In the genomic region with DNA sequence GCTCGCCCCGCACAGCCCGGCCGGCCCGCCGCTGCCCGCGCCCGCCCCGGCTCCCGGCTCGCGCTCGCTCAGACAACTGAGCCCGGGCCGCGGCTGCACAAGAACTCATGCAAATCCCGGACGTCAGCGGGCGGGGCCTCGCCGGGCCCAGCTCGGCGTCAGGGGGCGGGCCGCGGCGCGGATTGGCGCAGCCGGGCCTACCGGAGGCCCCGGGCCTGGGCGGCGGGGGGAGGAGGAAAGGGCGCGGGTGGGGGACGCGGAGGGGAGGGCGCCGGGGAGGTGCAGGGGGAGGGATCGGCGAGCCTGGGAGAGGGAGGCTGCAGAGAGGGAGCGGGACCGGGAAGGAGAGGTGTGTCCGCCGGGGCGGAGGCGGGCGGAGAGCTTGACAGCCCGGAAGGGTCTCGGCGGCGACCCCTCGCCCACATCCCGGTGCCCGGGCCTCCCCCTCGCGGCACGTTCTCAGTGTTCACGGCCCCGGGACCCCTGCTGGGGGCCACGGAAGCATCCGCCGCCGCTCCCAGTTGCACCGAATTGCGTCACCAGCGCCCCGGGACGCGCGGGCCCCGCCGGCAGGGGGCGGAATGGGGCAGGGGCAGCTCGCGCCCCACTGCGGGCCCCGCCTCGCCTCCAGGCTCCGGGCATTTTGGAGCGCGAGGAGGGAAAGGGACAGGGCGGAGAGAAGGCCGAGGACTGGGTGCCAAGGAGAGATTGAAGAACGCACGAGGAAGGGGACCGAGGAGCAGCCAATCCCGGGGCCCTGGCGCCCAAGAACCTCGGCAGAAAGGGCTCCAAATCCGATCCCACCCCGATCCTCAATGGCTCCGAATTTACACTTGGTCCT, we compare ENCODE assay signal across 8 cellular contexts. TPM values are rescaled to one million over a fixed set of nuclear protein-coding genes. Genes with fewer than 3 reads are reported as not detected.
DNase-seq lines count a peak whose midpoint lies in the region; ATAC-seq and TF ChIP-seq lines count a peak whose summit lies in the region.

Gene CBX4 (minus strand): TSS at position 78 of the 841 bp plus-strand sequence. CDS start 189 bp downstream, outside the sequence.

- peaks cover 38% of the 10 kb centered on the region for H3K4me1 Mint-ChIP-seq in chondrocyte (ENCODE audit: low read depth)

- peaks cover 7% of the 10 kb centered on the region for H3K36me3 Mint-ChIP-seq in chondrocyte (ENCODE audit: low read depth)

- peaks cover 23% of the 10 kb centered on the region; the same call in 1 of the 2 replicates for H3K9me3 ChIP-seq in AG04450 (ENCODE audit: control insufficient read depth, insufficient read depth, low read length)

- peak within 1 kb of the TSS; percentile 97 for H3K27ac Mint-ChIP-seq in chondrocyte (ENCODE audit: unreplicated experiment)

- H3K4me3 ChIP-seq in AG04450 (ENCODE audit: low read depth, low read length), result peak within 1 kb of the TSS; percentile 80

- H3K4me3 Mint-ChIP-seq in chondrocyte (ENCODE audit: unreplicated experiment), result peak within 1 kb of the TSS; percentile 91

- peaks cover 17% of the 10 kb centered on the region for H3K27me3 Mint-ChIP-seq in chondrocyte (ENCODE audit: low read depth)

- peak; percentile 74 for DNase-seq in AG04450 (ENCODE audit: low read depth, low spot score)
- DNase-seq in NCI-H460 (ENCODE audit: extremely low read depth, low read depth), result peak; percentile 94
- peak; percentile 84 to 85 for DNase-seq in activated CD4-positive, alpha-beta T cell treated with anti-CD3 and anti-CD28 coated beads for 24 hours (ENCODE audit: low read depth in 2 of 2)
- no peak for DNase-seq in chondrocyte (ENCODE audit: low spot score)
- peak; percentile 72 to 88 (median 80) for DNase-seq in stimulated activated CD4-positive, alpha-beta T cell treated with anti-CD3 and anti-CD28 coated beads, Interleukin-1b, Interleukin-23, amount 100 ng/mL, for 24 hours (ENCODE audit: low read depth in 4 of 4, low spot score in 1 of 4)

- H3K9me3 Mint-ChIP-seq in chondrocyte (ENCODE audit: low read depth), result no peaks in the 10 kb centered on the region

- ATAC-seq in GM18909 (IDR thresholded peaks at IDR 0.05; ENCODE audit: poor library complexity, unreplicated experiment) (peak; percentile 59), HG03354 (IDR thresholded peaks at IDR 0.05; ENCODE audit: poor library complexity, severe bottlenecking, unreplicated experiment) (peak; percentile 57)

- CTCF ChIA-PET in AG04450 (lab: Charles Lee), result interaction anchor here (0.7 to 2.7 kb wide), 18 partner anchors 10 to 1174 kb away, joined by 3 to 13 read pairs (median 5); partner anchors contain the start of gene CBX8

- peak within 1 kb of the TSS; percentile 57 for H3K27ac ChIP-seq in AG04450 (ENCODE audit: low read depth, low read length)
- H3K27ac ChIP-seq in layer of hippocampus (ENCODE audit: low read depth, low read length), result peak within 1 kb of the TSS; percentile 89

- POLR2A ChIA-PET in AG04450 (lab: Yijun Ruan, JAX), result interaction anchor here (0.6 to 3.4 kb wide), 16 partner anchors 11 to 154 kb away, joined by 3 to 29 read pairs (median 5); partner anchors contain the start of genes CBX2 and CBX8

- TF ChIP-seq CTCF in AG04450 (IDR thresholded peaks at IDR 0.05; ENCODE audit: low read depth, low read length) (peak; percentile 61), chondrocyte (IDR thresholded peaks at IDR 0.05) (peak; percentile 85)

- H3K27me3 ChIP-seq in AG04450 (ENCODE audit: control insufficient read depth, insufficient read depth, low read length), result peaks cover 36% of the 10 kb centered on the region
- peaks cover 29% of the 10 kb centered on the region for H3K27me3 ChIP-seq in layer of hippocampus (ENCODE audit: control insufficient read depth, insufficient read depth, low read length)

RNA-seq across cellular contexts. Expression of gene CBX4, which starts in this region (rescaled TPM):
- polyA plus RNA-seq in AG04450 (2011; rRNA removed), result 6.6 and 7.6 TPM in 2 replicates
- 7.0 and 8.1 TPM in 2 replicates for polyA minus RNA-seq in AG04450 (2011; rRNA and poly(A)+ RNA removed)
- 88.2 and 100 TPM in 2 replicates for total RNA-seq in NCI-H460 (2014; rRNA removed; shearing (Covaris generic))
- polyA plus RNA-seq in NCI-H460 (2014; cell fraction: nucleus; rRNA removed), result 68.5 and 83.6 TPM in 2 replicates
- total RNA-seq in chondrocyte, result 26.7 to 27.2 TPM (median 26.8 TPM) in 3 replicates
